ENCODE assay signal across 22 cellular contexts in the genomic region with DNA sequence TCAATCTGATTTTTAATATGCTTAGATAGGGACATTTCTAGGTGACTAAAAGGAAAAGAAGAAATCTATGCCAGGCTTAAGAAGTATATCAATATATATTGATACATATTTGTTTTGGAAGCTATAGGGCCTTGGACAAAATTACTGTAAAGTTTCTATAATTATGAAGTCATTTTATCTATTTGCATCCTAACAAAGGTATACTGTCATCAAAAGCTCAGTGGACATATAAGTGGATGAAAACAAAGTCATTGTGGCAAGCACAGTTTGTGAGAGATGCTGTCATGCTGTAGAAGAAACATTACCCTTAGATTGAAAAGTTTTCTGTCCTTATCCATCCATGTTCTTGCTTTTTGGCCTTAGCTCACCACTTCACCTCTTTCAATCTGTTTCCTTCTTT.
"Had no signal": no experiment of that assay in that cellular context is flagged by ENCODE, and none has a peak within 500 bp of the region (broad histone marks: within the 10 kb centered on the region; RNA-seq: fewer than 3 reads in every experiment).

No MANE protein-coding gene starts in this region.

- H3K27ac ChIP-seq: RWPE1 had no signal

- DNase-seq: KBM-7, NCI-H1048, NCI-H1105, NCI-H1417 treated with DMSO at 0.1 percent for 48 hours, NCI-H146, NCI-H187, NCI-H2029, NCI-H2081 treated with DMSO at 0.1 percent for 48 hours, NCI-H2171, NCI-H226, NCI-H446, NCI-H510A, NCI-H524 treated with DMSO at 0.1 percent for 48 hours, NCI-H69, NCI-H774, PC-3, SHP77, SW 1271, T-cell had no signal

- H3K4me3 Mint-ChIP-seq: T-cell had no signal

- H3K27ac Mint-ChIP-seq: T-cell had no signal

- H3K4me2 ChIP-seq: SK-N-SH had no signal

- H3K9me3 ChIP-seq: SK-N-SH had no signal

- ATAC-seq: Panc1, PC-3, T-cell had no signal

- H3K9me3 Mint-ChIP-seq: T-cell had no signal

- H3K9ac ChIP-seq: SK-N-SH had no signal

- H3K9me2 ChIP-seq: SK-N-SH had no signal
